23 cellular contexts compared by ENCODE assay signal in genomic region chr3:144670560-144670959, GRCh38.
DNase-seq lines count a peak whose midpoint lies in the region; TF ChIP-seq lines count a peak whose summit lies in the region.
"Had no signal": no experiment of that assay in that cellular context is flagged by ENCODE, and none has a peak within 500 bp of the region (broad histone marks: within the 10 kb centered on the region; RNA-seq: fewer than 3 reads in every experiment).

No MANE protein-coding gene starts in this region.

- H3K27me3 Mint-ChIP-seq in activated CD4-positive, alpha-beta T cell treated with anti-CD3 and anti-CD28 coated beads, Interleukin-2, amount 10 ng/mL, durations not matched to agents 24 days and 14 days = no peaks in the 10 kb centered on the region
- H3K27me3 Mint-ChIP-seq: CD4-positive, alpha-beta memory T cell; CD4-positive, CD25-positive, alpha-beta regulatory T cell; CD8-positive, alpha-beta memory T cell had no signal

- H3F3A ChIP-seq in neural cell (ENCODE audit: insufficient read depth, low read length, poor library complexity, severe bottlenecking) = no peaks in the 10 kb centered on the region

- no peaks in the 10 kb centered on the region for H3K9me2 ChIP-seq in neural cell (ENCODE audit: insufficient read depth, low read length)

- H3K79me2 ChIP-seq in neural cell (replicated peaks; ENCODE audit: insufficient read depth, low read length) = no peaks in the 10 kb centered on the region

- H3K9me3 ChIP-seq in neural cell (ENCODE audit: low read length) = peaks cover 6% of the 10 kb centered on the region
- H3K9me3 ChIP-seq: BE2C had no signal

- no peak overlapping the region for H3K4me3 Mint-ChIP-seq in activated CD4-positive, alpha-beta T cell treated with anti-CD3 and anti-CD28 coated beads, Interleukin-2, amount 10 ng/mL, durations not matched to agents 24 days and 14 days
- H3K4me3 Mint-ChIP-seq: CD14-positive monocyte; CD4-positive, alpha-beta memory T cell; CD4-positive, CD25-positive, alpha-beta regulatory T cell; CD8-positive, alpha-beta memory T cell had no signal

- no peak overlapping the region for H3K27ac Mint-ChIP-seq in activated CD4-positive, alpha-beta T cell treated with anti-CD3 and anti-CD28 coated beads, Interleukin-2, amount 10 ng/mL, durations not matched to agents 24 days and 14 days
- H3K27ac Mint-ChIP-seq: CD14-positive monocyte; CD4-positive, alpha-beta memory T cell; CD4-positive, CD25-positive, alpha-beta regulatory T cell; CD8-positive, alpha-beta memory T cell had no signal

- H3K4me1 Mint-ChIP-seq in activated CD4-positive, alpha-beta T cell treated with anti-CD3 and anti-CD28 coated beads, Interleukin-2, amount 10 ng/mL, durations not matched to agents 24 days and 14 days = no peaks in the 10 kb centered on the region
- H3K4me1 Mint-ChIP-seq: CD14-positive monocyte; CD4-positive, alpha-beta memory T cell; CD4-positive, CD25-positive, alpha-beta regulatory T cell; CD8-positive, alpha-beta memory T cell had no signal

- H2AFZ ChIP-seq in neural cell (ENCODE audit: low read depth, low read length) = no peak overlapping the region

- peak; percentile 31 for TF ChIP-seq RAD21 in neural cell (conservative IDR thresholded peaks at IDR 0.05)

- peak; percentile 70 for TF ChIP-seq EP300 in neural cell (conservative IDR thresholded peaks at IDR 0.05; ENCODE audit: poor library complexity, severe bottlenecking)

- DNase-seq in NCI-H226 (peak; percentile 73), amniotic epithelial cell (ENCODE audit: low read depth) (peak; percentile 50)
- no peak for DNase-seq in activated CD4-positive, alpha-beta T cell treated with anti-CD3 and anti-CD28 coated beads, Interleukin-2, amount 10 ng/mL, durations not matched to agents 24 days and 14 days
- DNase-seq in activated T-cell treated with anti-CD3 and anti-CD28 coated beads, Interleukin-2, amount 50 U/mL, for 1 hour = no peak
- no peak for DNase-seq in activated CD8-positive, alpha-beta memory T cell treated with anti-CD3 and anti-CD28 coated beads for 24 hours
- DNase-seq: 8988T; ACHN; BE2C; C1 segment of cervical spinal cord; CD4-positive, alpha-beta memory T cell; CD4-positive, CD25-positive, alpha-beta regulatory T cell; CD8-positive, alpha-beta memory T cell; COR-L47; DMS 273 treated with DMSO at 0.1 percent for 48 hours; DMS153; DMS79; DND-41; EL; GDM1 had no signal

- no peaks in the 10 kb centered on the region for H3K27me3 ChIP-seq in neural cell (ENCODE audit: insufficient read depth, low read depth, low read length)
- H3K27me3 ChIP-seq: BE2C, BLaER1 had no signal

- no peaks in the 10 kb centered on the region for H3K36me3 Mint-ChIP-seq in activated CD4-positive, alpha-beta T cell treated with anti-CD3 and anti-CD28 coated beads, Interleukin-2, amount 10 ng/mL, durations not matched to agents 24 days and 14 days (ENCODE audit: low read depth)
- H3K36me3 Mint-ChIP-seq: CD14-positive monocyte; CD4-positive, alpha-beta memory T cell; CD4-positive, CD25-positive, alpha-beta regulatory T cell; CD8-positive, alpha-beta memory T cell had no signal

- peak overlapping the region; percentile 51 for H3K27ac ChIP-seq in neural cell (ENCODE audit: low read length)
- H3K27ac ChIP-seq: BLaER1 had no signal

- no peak overlapping the region for H3K4me2 ChIP-seq in neural cell (ENCODE audit: low read length)
- H3K4me2 ChIP-seq: BLaER1 had no signal

- intact Hi-C loops in activated CD4-positive, alpha-beta T cell treated with anti-CD3 and anti-CD28 coated beads, Interleukin-2, amount 10 ng/mL, durations not matched to agents 24 days and 14 days (cut with micrococcal nuclease) = no loop called here

- no peak overlapping the region for H3K9ac ChIP-seq in neural cell (ENCODE audit: low read length)
- H3K9ac ChIP-seq: BLaER1 had no signal

- no peaks in the 10 kb centered on the region for H4K20me1 ChIP-seq in neural cell (ENCODE audit: insufficient read depth)
- H4K20me1 ChIP-seq: BLaER1 had no signal

- no peak for TF ChIP-seq CTCF in neural cell (IDR thresholded peaks at IDR 0.05; ENCODE audit: poor library complexity, severe bottlenecking)

- no peak overlapping the region for H3K4me3 ChIP-seq in neural cell (ENCODE audit: low read length)
- H3K4me3 ChIP-seq: BLaER1, GM12878 had no signal

- peaks cover 5% of the 10 kb centered on the region for H3K9me3 Mint-ChIP-seq in activated CD4-positive, alpha-beta T cell treated with anti-CD3 and anti-CD28 coated beads, Interleukin-2, amount 10 ng/mL, durations not matched to agents 24 days and 14 days

- no peaks in the 10 kb centered on the region for H3K36me3 ChIP-seq in neural cell (ENCODE audit: insufficient read depth, low read length)
- H3K36me3 ChIP-seq: BE2C, BLaER1 had no signal

TF ChIP-seq in neural cell, 6 proteins besides CTCF, POLR2A, EP300 and RAD21:
- TF ChIP-seq REST (IDR thresholded peaks at IDR 0.05; ENCODE audit: borderline replicate concordance) (no peak), EZH2 (IDR thresholded peaks at IDR 0.05; ENCODE audit: borderline replicate concordance, insufficient read depth, low read length, poor library complexity, severe bottlenecking) (no peak), POLR2AphosphoS5 (IDR thresholded peaks at IDR 0.05) (no peak), SMC3 (conservative IDR thresholded peaks at IDR 0.05; ENCODE audit: poor library complexity) (no peak), TAF1 (IDR thresholded peaks at IDR 0.05; ENCODE audit: low read depth) (no peak), MXI1 (conservative IDR thresholded peaks at IDR 0.05; ENCODE audit: poor library complexity, severe bottlenecking) (no peak)

Comparison
In these comparisons a context has a peak if more than half of its experiments do, and no peak if none do; other contexts are left out.
1. DNase-seq: peak in NCI-H226 (single experiment) and amniotic epithelial cell (single experiment); none in activated CD4-positive, alpha-beta T cell treated with anti-CD3 and anti-CD28 coated beads, Interleukin-2, amount 10 ng/mL, durations not matched to agents 24 days and 14 days (single experiment), activated T-cell treated with anti-CD3 and anti-CD28 coated beads, Interleukin-2, amount 50 U/mL, for 1 hour (single experiment) and activated CD8-positive, alpha-beta memory T cell treated with anti-CD3 and anti-CD28 coated beads for 24 hours (single experiment).